10 cellular contexts compared by ENCODE assay signal in the genomic region with DNA sequence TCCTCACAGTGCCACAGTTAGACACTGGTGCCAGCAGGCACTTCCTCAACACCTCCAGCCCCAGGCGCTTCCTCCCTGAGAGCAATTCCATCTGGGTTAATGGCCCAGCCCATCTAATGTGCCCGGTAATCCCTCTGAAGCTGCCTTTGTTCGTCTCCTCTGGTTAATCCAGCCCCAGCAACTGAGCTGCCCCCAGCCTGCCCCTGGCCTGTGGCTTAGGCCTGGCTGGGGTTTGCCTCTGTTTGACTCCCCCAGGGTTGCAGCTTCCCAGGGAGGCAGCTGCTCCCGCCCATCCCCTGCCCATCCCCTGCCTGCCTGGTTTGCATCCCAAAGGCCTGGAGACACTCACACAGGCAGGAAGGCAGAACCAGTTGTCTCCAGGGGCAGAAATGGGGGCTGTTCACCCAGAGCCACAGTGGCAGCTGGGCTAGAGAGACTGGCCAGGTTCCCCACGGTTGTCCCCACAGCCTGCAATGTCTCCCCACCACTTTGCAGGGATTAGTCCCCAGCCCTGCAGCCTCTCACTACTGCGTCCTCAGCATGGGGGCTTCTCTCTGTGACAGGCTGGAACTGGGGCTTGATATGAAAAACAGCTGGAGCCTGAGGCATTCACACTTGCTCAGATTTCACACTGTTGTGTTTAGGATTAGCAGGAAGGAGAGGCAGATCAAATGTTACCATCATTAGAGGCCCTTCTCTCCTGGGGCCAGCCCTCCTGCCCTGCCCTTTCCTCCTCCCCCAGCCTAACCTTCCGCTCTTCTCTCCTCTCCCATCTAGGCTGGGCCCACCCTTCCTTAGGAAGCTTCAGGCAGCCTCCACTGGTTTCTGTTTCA.
A peak's percentile ranks its signal among the peaks of the same experiment; 100 is the strongest.
DNase-seq lines count a peak whose midpoint lies in the region; ATAC-seq and TF ChIP-seq lines count a peak whose summit lies in the region.
"Had no signal": no experiment of that assay in that cellular context is flagged by ENCODE, and none has a peak within 500 bp of the region (broad histone marks: within the 10 kb centered on the region; RNA-seq: fewer than 3 reads in every experiment).

No MANE protein-coding gene starts in this region.

- TF ChIP-seq CTCF in HEK293 (tag by site-specific recombination; IDR thresholded peaks at IDR 0.05) (no peak), hepatocyte (IDR thresholded peaks at IDR 0.05; ENCODE audit: poor library complexity) (no peak)

- H3K27me3 ChIP-seq in hepatocyte: no peaks in the 10 kb centered on the region

- no peak overlapping the region for H3K4me3 ChIP-seq in HEK293 (ENCODE audit: low read depth, low read length)
- H3K4me3 ChIP-seq in hepatocyte: no peak overlapping the region

- no peaks in the 10 kb centered on the region for H4K20me1 ChIP-seq in hepatocyte (ENCODE audit: insufficient read depth, poor library complexity, severe bottlenecking)

- H3K9me3 ChIP-seq in HEK293 (ENCODE audit: control insufficient read depth, insufficient read depth, low read depth, low read length) (no peaks in the 10 kb centered on the region), hepatocyte (ENCODE audit: low read depth) (no peaks in the 10 kb centered on the region)

- no peaks in the 10 kb centered on the region for H3K27me3 Mint-ChIP-seq in activated naive CD8-positive, alpha-beta T cell treated with anti-CD3 and anti-CD28 coated beads for 36 hours
- H3K27me3 Mint-ChIP-seq: stimulated activated naive B cell treated with anti-CD40 and anti-IgM and Interleukin-4, amounts not matched to agents 10 μg/mL and 1 μg/mL and 100 μg/mL, for 72 hours had no signal

- H3K27ac Mint-ChIP-seq in activated naive CD8-positive, alpha-beta T cell treated with anti-CD3 and anti-CD28 coated beads for 36 hours: no peak overlapping the region
- H3K27ac Mint-ChIP-seq: stimulated activated naive B cell treated with anti-CD40 and anti-IgM and Interleukin-4, amounts not matched to agents 10 μg/mL and 1 μg/mL and 100 μg/mL, for 72 hours had no signal

- no peak overlapping the region for H3K4me3 Mint-ChIP-seq in activated naive CD8-positive, alpha-beta T cell treated with anti-CD3 and anti-CD28 coated beads for 36 hours
- H3K4me3 Mint-ChIP-seq: stimulated activated naive B cell treated with anti-CD40 and anti-IgM and Interleukin-4, amounts not matched to agents 10 μg/mL and 1 μg/mL and 100 μg/mL, for 72 hours had no signal

- no peaks in the 10 kb centered on the region for H3K79me2 ChIP-seq in hepatocyte

- H3K36me3 ChIP-seq in HEK293 (ENCODE audit: control insufficient read depth in 2 of 2, insufficient read depth in 1 of 2, low read length in 2 of 2) (no peaks in the 10 kb centered on the region), hepatocyte (replicated peaks; ENCODE audit: insufficient read depth, low read depth) (no peaks in the 10 kb centered on the region)

- no peaks in the 10 kb centered on the region for H3K9me3 Mint-ChIP-seq in activated naive CD8-positive, alpha-beta T cell treated with anti-CD3 and anti-CD28 coated beads for 36 hours
- H3K9me3 Mint-ChIP-seq: stimulated activated naive B cell treated with anti-CD40 and anti-IgM and Interleukin-4, amounts not matched to agents 10 μg/mL and 1 μg/mL and 100 μg/mL, for 72 hours had no signal

- CTCF ChIA-PET in HEK293 (lab: Yijun Ruan, JAX): interaction anchor here (0.8 kb wide), 1 partner anchor 1977 kb away, joined by 3 read pairs; no protein-coding TSS in a partner anchor

- ATAC-seq in GM18502 (IDR thresholded peaks at IDR 0.05; ENCODE audit: poor library complexity, unreplicated experiment): no peak
- ATAC-seq: stimulated activated naive B cell treated with anti-CD40 and anti-IgM and Interleukin-4, amounts not matched to agents 10 μg/mL and 1 μg/mL and 100 μg/mL, for 72 hours had no signal

- no peaks in the 10 kb centered on the region for H3K4me1 Mint-ChIP-seq in activated naive CD8-positive, alpha-beta T cell treated with anti-CD3 and anti-CD28 coated beads for 36 hours
- H3K4me1 Mint-ChIP-seq: stimulated activated naive B cell treated with anti-CD40 and anti-IgM and Interleukin-4, amounts not matched to agents 10 μg/mL and 1 μg/mL and 100 μg/mL, for 72 hours had no signal

- H3K9me2 ChIP-seq in hepatocyte (replicated peaks; ENCODE audit: insufficient read depth): no peaks in the 10 kb centered on the region

- H3K27ac ChIP-seq in HEK293 (ENCODE audit: extremely low read depth, low read depth, low read length): peak overlapping the region; percentile 27; the same call in 1 of the 2 replicates
- H3K27ac ChIP-seq in hepatocyte: peak overlapping the region; percentile 83

- H3K4me2 ChIP-seq in hepatocyte: peak overlapping the region; percentile 53

- no peak overlapping the region for H2AFZ ChIP-seq in hepatocyte

- H3K4me1 ChIP-seq in HEK293 (ENCODE audit: control insufficient read depth, insufficient read depth, low read length): peaks cover 7% of the 10 kb centered on the region
- peaks cover 24% of the 10 kb centered on the region for H3K4me1 ChIP-seq in hepatocyte (ENCODE audit: insufficient read depth)

- H3K36me3 Mint-ChIP-seq in activated naive CD8-positive, alpha-beta T cell treated with anti-CD3 and anti-CD28 coated beads for 36 hours: no peaks in the 10 kb centered on the region
- H3K36me3 Mint-ChIP-seq: stimulated activated naive B cell treated with anti-CD40 and anti-IgM and Interleukin-4, amounts not matched to agents 10 μg/mL and 1 μg/mL and 100 μg/mL, for 72 hours had no signal

- DNase-seq in NCI-H69 (lab: John Stamatoyannopoulos, UW): peak; percentile 98
- DNase-seq in hepatocyte (ENCODE audit: low spot score): peak; percentile 34
- DNase-seq in retina: peak; percentile 68
- DNase-seq in activated naive CD8-positive, alpha-beta T cell treated with anti-CD3 and anti-CD28 coated beads for 36 hours: no peak
- no peak for DNase-seq in NCI-H187 treated with DMSO at 0.1 percent for 48 hours (lab: John Stamatoyannopoulos, UW)
- no peak for DNase-seq in OCI-M2 (lab: John Stamatoyannopoulos, UW; ENCODE audit: unreplicated experiment)
- DNase-seq: activated CD4-positive, alpha-beta T cell treated with anti-CD3 and anti-CD28 coated beads, Interleukin-2, amount 50 U/mL, for 1 hour; stimulated activated naive B cell treated with anti-CD40 and anti-IgM and Interleukin-4, amounts not matched to agents 10 μg/mL and 1 μg/mL and 100 μg/mL, for 72 hours had no signal

- POLR2A ChIA-PET in HEK293 (lab: Yijun Ruan, JAX): no interaction called here

- 33% methylated on average over 7 of the region's 7 CpGs for WGBS in hepatocyte (ENCODE audit: low lambda C conversion rate, missing lambda C conversion rate)

TF ChIP-seq in HEK293, 187 proteins besides CTCF, POLR2A, EP300 and RAD21 (continues in another document):
- TF ChIP-seq, protein P1, sequence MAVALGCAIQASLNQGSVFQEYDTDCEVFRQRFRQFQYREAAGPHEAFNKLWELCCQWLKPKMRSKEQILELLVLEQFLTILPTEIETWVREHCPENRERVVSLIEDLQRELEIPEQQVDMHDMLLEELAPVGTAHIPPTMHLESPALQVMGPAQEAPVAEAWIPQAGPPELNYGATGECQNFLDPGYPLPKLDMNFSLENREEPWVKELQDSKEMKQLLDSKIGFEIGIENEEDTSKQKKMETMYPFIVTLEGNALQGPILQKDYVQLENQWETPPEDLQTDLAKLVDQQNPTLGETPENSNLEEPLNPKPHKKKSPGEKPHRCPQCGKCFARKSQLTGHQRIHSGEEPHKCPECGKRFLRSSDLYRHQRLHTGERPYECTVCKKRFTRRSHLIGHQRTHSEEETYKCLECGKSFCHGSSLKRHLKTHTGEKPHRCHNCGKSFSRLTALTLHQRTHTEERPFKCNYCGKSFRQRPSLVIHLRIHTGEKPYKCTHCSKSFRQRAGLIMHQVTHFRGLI (tag by site-specific recombination; IDR thresholded peaks at IDR 0.05): no peak
- TF ChIP-seq KLF1 (tag by site-specific recombination; IDR thresholded peaks at IDR 0.05) (peak; percentile 95), ZEB2 (tag by site-specific recombination; IDR thresholded peaks at IDR 0.05) (peak; percentile 57), ZNF600 (tag by site-specific recombination; IDR thresholded peaks at IDR 0.05) (no peak), OVOL3 (tag by site-specific recombination; IDR thresholded peaks at IDR 0.05) (no peak), ZNF654 (tag by site-specific recombination; IDR thresholded peaks at IDR 0.05; ENCODE audit: low read depth) (no peak), YY2 (tag by site-specific recombination; IDR thresholded peaks at IDR 0.05) (no peak), ZNF341 (tag by site-specific recombination; IDR thresholded peaks at IDR 0.05; ENCODE audit: low read depth) (peak; percentile 94), KLF8 (tag by site-specific recombination; IDR thresholded peaks at IDR 0.05) (no peak), EGR2 (tag by site-specific recombination; IDR thresholded peaks at IDR 0.05; ENCODE audit: low read depth) (no peak), ZSCAN30 (tag by site-specific recombination; IDR thresholded peaks at IDR 0.05) (peak; percentile 63), ZNF521 (tag by site-specific recombination; IDR thresholded peaks at IDR 0.05) (no peak)
- TF ChIP-seq, protein P2, sequence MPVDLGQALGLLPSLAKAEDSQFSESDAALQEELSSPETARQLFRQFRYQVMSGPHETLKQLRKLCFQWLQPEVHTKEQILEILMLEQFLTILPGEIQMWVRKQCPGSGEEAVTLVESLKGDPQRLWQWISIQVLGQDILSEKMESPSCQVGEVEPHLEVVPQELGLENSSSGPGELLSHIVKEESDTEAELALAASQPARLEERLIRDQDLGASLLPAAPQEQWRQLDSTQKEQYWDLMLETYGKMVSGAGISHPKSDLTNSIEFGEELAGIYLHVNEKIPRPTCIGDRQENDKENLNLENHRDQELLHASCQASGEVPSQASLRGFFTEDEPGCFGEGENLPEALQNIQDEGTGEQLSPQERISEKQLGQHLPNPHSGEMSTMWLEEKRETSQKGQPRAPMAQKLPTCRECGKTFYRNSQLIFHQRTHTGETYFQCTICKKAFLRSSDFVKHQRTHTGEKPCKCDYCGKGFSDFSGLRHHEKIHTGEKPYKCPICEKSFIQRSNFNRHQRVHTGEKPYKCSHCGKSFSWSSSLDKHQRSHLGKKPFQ (tag by site-specific recombination; IDR thresholded peaks at IDR 0.05): peak; percentile 95
- TF ChIP-seq, protein P3, sequence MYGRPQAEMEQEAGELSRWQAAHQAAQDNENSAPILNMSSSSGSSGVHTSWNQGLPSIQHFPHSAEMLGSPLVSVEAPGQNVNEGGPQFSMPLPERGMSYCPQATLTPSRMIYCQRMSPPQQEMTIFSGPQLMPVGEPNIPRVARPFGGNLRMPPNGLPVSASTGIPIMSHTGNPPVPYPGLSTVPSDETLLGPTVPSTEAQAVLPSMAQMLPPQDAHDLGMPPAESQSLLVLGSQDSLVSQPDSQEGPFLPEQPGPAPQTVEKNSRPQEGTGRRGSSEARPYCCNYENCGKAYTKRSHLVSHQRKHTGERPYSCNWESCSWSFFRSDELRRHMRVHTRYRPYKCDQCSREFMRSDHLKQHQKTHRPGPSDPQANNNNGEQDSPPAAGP (tag by site-specific recombination; IDR thresholded peaks at IDR 0.05): peak; percentile 100

Comparison
In these comparisons a context has a peak if more than half of its experiments do, and no peak if none do; other contexts are left out.
1. DNase-seq: peak in NCI-H69 (single experiment), hepatocyte (single experiment) and retina (single experiment); none in activated naive CD8-positive, alpha-beta T cell treated with anti-CD3 and anti-CD28 coated beads for 36 hours (single experiment), NCI-H187 treated with DMSO at 0.1 percent for 48 hours (single experiment) and OCI-M2 (single experiment).